In the genomic region with DNA sequence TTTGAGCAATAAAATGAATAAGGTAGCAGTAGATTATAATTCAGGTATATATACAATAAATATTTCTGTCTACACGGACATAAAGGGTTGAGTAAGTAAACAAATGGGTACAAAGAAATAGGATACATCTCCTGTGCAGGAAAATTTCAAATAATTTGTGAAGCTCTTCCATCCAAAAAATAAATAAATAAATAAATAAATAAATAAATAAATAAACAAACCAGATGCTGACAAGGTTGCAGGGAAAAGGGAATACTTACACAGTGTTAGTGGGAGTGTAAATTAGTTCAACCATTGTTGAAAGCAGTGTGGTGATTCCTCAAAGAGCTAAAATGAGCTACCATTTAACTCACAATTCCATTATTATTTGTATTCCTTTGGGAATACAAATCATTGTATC, we compare ENCODE assay signal across 29 cellular contexts.
DNase-seq lines count a peak whose midpoint lies in the region; ATAC-seq, FAIRE-seq and TF ChIP-seq lines count a peak whose summit lies in the region.
"Had no signal": no experiment of that assay in that cellular context is flagged by ENCODE, and none has a peak within 500 bp of the region (broad histone marks: within the 10 kb centered on the region; RNA-seq: fewer than 3 reads in every experiment).

No MANE protein-coding gene starts in this region.

- no peak for ATAC-seq in A549
- ATAC-seq: CD8-positive, alpha-beta T cell had no signal

- H3K4me1 ChIP-seq in A549 (no peaks in the 10 kb centered on the region), HEK293 (ENCODE audit: control insufficient read depth, insufficient read depth, low read length) (no peaks in the 10 kb centered on the region)
- H3K4me1 ChIP-seq: BE2C; BLaER1; BLaER1 treated with 17β-estradiol and CSF1 and Interleukin-3, amounts not matched to agents 10 nM and 100 nM; Caco-2 had no signal

- TF ChIP-seq CTCF in A549 (IDR thresholded peaks at IDR 0.05), result no peak
- TF ChIP-seq CTCF in HEK293 (tag by site-specific recombination; IDR thresholded peaks at IDR 0.05), result no peak

- TF ChIP-seq POLR2A in A549 (IDR thresholded peaks at IDR 0.05; ENCODE audit: low read length), result no peak

- no peaks in the 10 kb centered on the region for H3K9me3 ChIP-seq in A549
- no peaks in the 10 kb centered on the region; the same call in 1 of the 2 replicates for H3K9me3 ChIP-seq in HEK293 (ENCODE audit: control insufficient read depth, insufficient read depth, low read depth, low read length)
- H3K9me3 ChIP-seq: BE2C; BLaER1; BLaER1 treated with 17β-estradiol and CSF1 and Interleukin-3, amounts not matched to agents 10 nM and 100 nM; Caco-2 had no signal

- 15% methylated on average over 1 of the region's 1 CpG for WGBS in A549 (ENCODE audit: missing lambda C conversion rate)

- no peak for TF ChIP-seq EP300 in A549 (IDR thresholded peaks at IDR 0.05)

- no peaks in the 10 kb centered on the region for H3K36me3 ChIP-seq in HEK293 (ENCODE audit: control insufficient read depth in 2 of 2, insufficient read depth in 1 of 2, low read length in 2 of 2)
- H3K36me3 ChIP-seq: BE2C; BLaER1; BLaER1 treated with 17β-estradiol and CSF1 and Interleukin-3, amounts not matched to agents 10 nM and 100 nM had no signal

- no peak for DNase-seq in A549 (ENCODE audit: low read depth in 1 of 2, low spot score in 1 of 2)
- DNase-seq in EL, result no peak
- no peak for DNase-seq in dermis blood vessel endothelial cell
- DNase-seq: 8988T; ACHN; AML-193; BE2C; C1 segment of cervical spinal cord; Caco-2; Calu3; CD4-positive, alpha-beta memory T cell; CD4-positive, alpha-beta T cell; CD4-positive, CD25-positive, alpha-beta regulatory T cell; CD8-positive, alpha-beta memory T cell; CD8-positive, alpha-beta T cell; COR-L47; DMS 273 treated with DMSO at 0.1 percent for 48 hours; DMS153; DMS53; DMS79; DMS79 treated with DMSO at 0.1 percent for 48 hours; DND-41 had no signal

- TF ChIP-seq RAD21 in A549 (conservative IDR thresholded peaks at IDR 0.05 in 1 of 2, IDR thresholded peaks at IDR 0.05 in 1 of 2), result no peak

- H3K27ac ChIP-seq in A549, result no peak overlapping the region
- H3K27ac ChIP-seq in HEK293 (ENCODE audit: extremely low read depth, low read depth, low read length), result no peak overlapping the region
- H3K27ac ChIP-seq: 22Rv1; BLaER1; BLaER1 treated with 17β-estradiol and CSF1 and Interleukin-3, amounts not matched to agents 10 nM and 100 nM; C4-2B had no signal

- H3K4me3 ChIP-seq in A549 (no peak overlapping the region), HEK293 (ENCODE audit: low read depth, low read length) (no peak overlapping the region)
- H3K4me3 ChIP-seq: BLaER1; BLaER1 treated with 17β-estradiol and CSF1 and Interleukin-3, amounts not matched to agents 10 nM and 100 nM had no signal

- CTCF ChIA-PET in A549 (lab: Yijun Ruan, JAX), result no interaction called here
- CTCF ChIA-PET in HEK293 (lab: Yijun Ruan, JAX), result interaction anchor here (0.7 kb wide), 1 partner anchor 1806 kb away, joined by 3 read pairs; no protein-coding TSS in a partner anchor

- FAIRE-seq in A549 (lab: Jason Lieb, UNC), result no peak
- FAIRE-seq: A204.1, D721Med had no signal

- POLR2A ChIA-PET in A549 (lab: Yijun Ruan, JAX) (no interaction called here), HEK293 (lab: Yijun Ruan, JAX) (interaction anchor here (0.6 kb wide), 1 partner anchor 971 kb away, joined by 4 read pairs; no protein-coding TSS in a partner anchor)

- H3K4me2 ChIP-seq in A549, result no peak overlapping the region
- H3K4me2 ChIP-seq: BLaER1; BLaER1 treated with 17β-estradiol and CSF1 and Interleukin-3, amounts not matched to agents 10 nM and 100 nM had no signal

TF ChIP-seq in A549, 52 proteins besides CTCF, POLR2A, EP300 and RAD21:
- peak; percentile 68 for TF ChIP-seq ZC3H11A (IDR thresholded peaks at IDR 0.05)
- no peak for TF ChIP-seq RARB (CRISPR knock-in tag; IDR thresholded peaks at IDR 0.05)

TF ChIP-seq in HEK293, 187 proteins besides CTCF, POLR2A, EP300 and RAD21 (continues in another document):
- TF ChIP-seq ZNF394 (tag by site-specific recombination; IDR thresholded peaks at IDR 0.05; ENCODE audit: borderline replicate concordance) (peak; percentile 64; the same call in 1 of the 2 replicates), ZNF514 (tag by site-specific recombination; IDR thresholded peaks at IDR 0.05) (no peak), ZNF560 (tag by site-specific recombination; IDR thresholded peaks at IDR 0.05; ENCODE audit: borderline replicate concordance) (0 out of 2 replicates have a peak, but pooled peaks have one; percentile 15), ZEB2 (tag by site-specific recombination; IDR thresholded peaks at IDR 0.05) (no peak), ZNF785 (tag by site-specific recombination; IDR thresholded peaks at IDR 0.05) (no peak), ZNF433 (tag by site-specific recombination; IDR thresholded peaks at IDR 0.05; ENCODE audit: low read depth) (0 out of 2 replicates have a peak, but pooled peaks have one; percentile 8), KLF9 (tag by site-specific recombination; IDR thresholded peaks at IDR 0.05; ENCODE audit: low read depth) (no peak), YY2 (tag by site-specific recombination; IDR thresholded peaks at IDR 0.05) (no peak), ZNF623 (tag by site-specific recombination; IDR thresholded peaks at IDR 0.05) (0 out of 2 replicates have a peak, but pooled peaks have one; percentile 18), ZNF140 (tag by site-specific recombination; IDR thresholded peaks at IDR 0.05) (0 out of 2 replicates have a peak, but pooled peaks have one; percentile 40), ZNF677 (tag by site-specific recombination; IDR thresholded peaks at IDR 0.05) (no peak), ZNF426 (tag by site-specific recombination; IDR thresholded peaks at IDR 0.05) (peak; percentile 52), ZNF202 (tag by site-specific recombination; IDR thresholded peaks at IDR 0.05; ENCODE audit: borderline replicate concordance) (peak; percentile 78; the same call in 1 of the 2 replicates), ZNF555 (tag by site-specific recombination; conservative IDR thresholded peaks at IDR 0.05) (peak; percentile 48)
- TF ChIP-seq, protein P1, sequence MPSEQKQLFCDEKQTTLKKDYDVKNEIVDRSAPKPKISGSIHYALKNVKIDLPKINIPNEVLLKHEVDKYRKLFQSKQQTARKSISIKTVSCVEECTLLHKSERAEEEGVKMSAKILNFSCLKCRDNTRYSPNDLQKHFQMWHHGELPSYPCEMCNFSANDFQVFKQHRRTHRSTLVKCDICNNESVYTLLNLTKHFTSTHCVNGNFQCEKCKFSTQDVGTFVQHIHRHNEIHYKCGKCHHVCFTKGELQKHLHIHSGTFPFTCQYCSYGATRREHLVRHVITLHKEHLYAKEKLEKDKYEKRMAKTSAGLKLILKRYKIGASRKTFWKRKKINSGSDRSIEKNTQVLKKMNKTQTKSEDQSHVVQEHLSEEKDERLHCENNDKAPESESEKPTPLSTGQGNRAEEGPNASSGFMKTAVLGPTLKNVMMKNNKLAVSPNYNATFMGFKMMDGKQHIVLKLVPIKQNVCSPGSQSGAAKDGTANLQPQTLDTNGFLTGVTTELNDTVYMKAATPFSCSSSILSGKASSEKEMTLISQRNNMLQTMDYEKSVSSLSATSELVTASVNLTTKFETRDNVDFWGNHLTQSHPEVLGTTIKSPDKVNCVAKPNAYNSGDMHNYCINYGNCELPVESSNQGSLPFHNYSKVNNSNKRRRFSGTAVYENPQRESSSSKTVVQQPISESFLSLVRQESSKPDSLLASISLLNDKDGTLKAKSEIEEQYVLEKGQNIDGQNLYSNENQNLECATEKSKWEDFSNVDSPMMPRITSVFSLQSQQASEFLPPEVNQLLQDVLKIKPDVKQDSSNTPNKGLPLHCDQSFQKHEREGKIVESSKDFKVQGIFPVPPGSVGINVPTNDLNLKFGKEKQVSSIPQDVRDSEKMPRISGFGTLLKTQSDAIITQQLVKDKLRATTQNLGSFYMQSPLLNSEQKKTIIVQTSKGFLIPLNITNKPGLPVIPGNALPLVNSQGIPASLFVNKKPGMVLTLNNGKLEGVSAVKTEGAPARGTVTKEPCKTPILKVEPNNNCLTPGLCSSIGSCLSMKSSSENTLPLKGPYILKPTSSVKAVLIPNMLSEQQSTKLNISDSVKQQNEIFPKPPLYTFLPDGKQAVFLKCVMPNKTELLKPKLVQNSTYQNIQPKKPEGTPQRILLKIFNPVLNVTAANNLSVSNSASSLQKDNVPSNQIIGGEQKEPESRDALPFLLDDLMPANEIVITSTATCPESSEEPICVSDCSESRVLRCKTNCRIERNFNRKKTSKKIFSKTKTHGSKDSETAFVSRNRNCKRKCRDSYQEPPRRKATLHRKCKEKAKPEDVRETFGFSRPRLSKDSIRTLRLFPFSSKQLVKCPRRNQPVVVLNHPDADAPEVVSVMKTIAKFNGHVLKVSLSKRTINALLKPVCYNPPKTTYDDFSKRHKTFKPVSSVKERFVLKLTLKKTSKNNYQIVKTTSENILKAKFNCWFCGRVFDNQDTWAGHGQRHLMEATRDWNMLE (tag by site-specific recombination; conservative IDR thresholded peaks at IDR 0.05; ENCODE audit: low read depth), result peak; percentile 49; the same call in 1 of the 2 replicates
- TF ChIP-seq, protein P2, sequence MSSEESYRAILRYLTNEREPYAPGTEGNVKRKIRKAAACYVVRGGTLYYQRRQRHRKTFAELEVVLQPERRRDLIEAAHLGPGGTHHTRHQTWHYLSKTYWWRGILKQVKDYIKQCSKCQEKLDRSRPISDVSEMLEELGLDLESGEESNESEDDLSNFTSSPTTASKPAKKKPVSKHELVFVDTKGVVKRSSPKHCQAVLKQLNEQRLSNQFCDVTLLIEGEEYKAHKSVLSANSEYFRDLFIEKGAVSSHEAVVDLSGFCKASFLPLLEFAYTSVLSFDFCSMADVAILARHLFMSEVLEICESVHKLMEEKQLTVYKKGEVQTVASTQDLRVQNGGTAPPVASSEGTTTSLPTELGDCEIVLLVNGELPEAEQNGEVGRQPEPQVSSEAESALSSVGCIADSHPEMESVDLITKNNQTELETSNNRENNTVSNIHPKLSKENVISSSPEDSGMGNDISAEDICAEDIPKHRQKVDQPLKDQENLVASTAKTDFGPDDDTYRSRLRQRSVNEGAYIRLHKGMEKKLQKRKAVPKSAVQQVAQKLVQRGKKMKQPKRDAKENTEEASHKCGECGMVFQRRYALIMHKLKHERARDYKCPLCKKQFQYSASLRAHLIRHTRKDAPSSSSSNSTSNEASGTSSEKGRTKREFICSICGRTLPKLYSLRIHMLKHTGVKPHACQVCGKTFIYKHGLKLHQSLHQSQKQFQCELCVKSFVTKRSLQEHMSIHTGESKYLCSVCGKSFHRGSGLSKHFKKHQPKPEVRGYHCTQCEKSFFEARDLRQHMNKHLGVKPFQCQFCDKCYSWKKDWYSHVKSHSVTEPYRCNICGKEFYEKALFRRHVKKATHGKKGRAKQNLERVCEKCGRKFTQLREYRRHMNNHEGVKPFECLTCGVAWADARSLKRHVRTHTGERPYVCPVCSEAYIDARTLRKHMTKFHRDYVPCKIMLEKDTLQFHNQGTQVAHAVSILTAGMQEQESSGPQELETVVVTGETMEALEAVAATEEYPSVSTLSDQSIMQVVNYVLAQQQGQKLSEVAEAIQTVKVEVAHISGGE (tag by site-specific recombination; conservative IDR thresholded peaks at IDR 0.05; ENCODE audit: low read depth), result peak; percentile 53; the same call in 1 of the 2 replicates
